In the genomic region with DNA sequence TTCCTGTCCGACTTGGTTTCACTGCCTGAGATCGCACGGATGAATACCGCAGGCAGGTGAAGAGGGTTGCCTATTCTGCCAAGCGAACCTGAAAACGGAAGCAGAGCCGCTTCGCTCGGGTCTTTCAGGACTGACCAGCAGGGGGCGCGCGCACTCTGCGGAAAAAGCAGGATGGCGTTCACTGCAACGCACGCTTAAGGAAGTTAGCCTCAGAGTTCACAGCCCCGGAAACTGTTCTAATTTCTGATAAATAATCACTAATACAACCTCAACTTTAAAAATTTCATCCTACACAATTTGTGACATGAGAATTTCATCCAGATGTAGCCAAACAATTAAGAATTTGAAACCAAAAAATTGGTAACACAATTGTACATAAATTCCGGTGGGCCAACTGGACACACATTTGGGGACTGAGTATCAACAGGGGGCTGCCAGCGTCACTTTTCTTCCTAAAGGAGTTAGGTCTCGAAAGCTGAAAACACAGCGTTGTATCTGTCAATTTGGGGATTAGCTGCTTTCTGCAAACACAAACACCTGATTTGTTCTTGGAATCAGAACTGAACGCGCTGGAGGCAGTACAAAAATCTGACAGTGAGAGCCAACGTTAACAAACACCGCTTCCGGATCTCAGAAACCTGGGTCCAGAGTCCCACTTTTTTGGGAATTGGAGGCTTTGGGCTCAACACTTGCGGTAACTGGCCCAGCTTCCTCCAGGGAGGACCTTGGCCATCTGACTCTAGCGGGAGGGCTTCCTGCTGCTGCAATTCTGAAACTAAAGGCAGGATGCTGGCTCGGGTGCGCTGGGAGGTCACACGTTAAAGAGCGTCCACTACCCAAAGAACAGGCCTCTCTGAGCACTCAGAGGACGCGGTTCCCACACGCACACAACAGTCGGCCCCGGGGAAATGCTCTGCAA, we compare ENCODE assay signal across 8 cellular contexts. TPM values are rescaled to one million over a fixed set of nuclear protein-coding genes. Genes with fewer than 3 reads are reported as not detected.
DNase-seq lines count a peak whose midpoint lies in the region; ATAC-seq and TF ChIP-seq lines count a peak whose summit lies in the region.

No MANE protein-coding gene starts in this region.

- H3K9ac ChIP-seq in endodermal cell (ENCODE audit: extremely low read depth, low read length, poor library complexity, severe bottlenecking), result no peak overlapping the region

- H3K9me3 ChIP-seq in endodermal cell (ENCODE audit: control insufficient read depth, low read length) (no peaks in the 10 kb centered on the region), mucosa of descending colon (no peaks in the 10 kb centered on the region)

- H3K36me3 Mint-ChIP-seq in endodermal cell (ENCODE audit: low read depth), result no peaks in the 10 kb centered on the region

- H3K36me3 ChIP-seq in endodermal cell (ENCODE audit: control insufficient read depth, insufficient read depth, low read length) (no peaks in the 10 kb centered on the region), mucosa of descending colon (ENCODE audit: low read depth) (no peaks in the 10 kb centered on the region)

- no peaks in the 10 kb centered on the region for H3K4me1 ChIP-seq in endodermal cell (ENCODE audit: control insufficient read depth, insufficient read depth, low read length)
- peaks cover 6% of the 10 kb centered on the region for H3K4me1 ChIP-seq in mucosa of descending colon (ENCODE audit: low read depth)

- ATAC-seq in GM18909 (IDR thresholded peaks at IDR 0.05; ENCODE audit: poor library complexity, unreplicated experiment) (peak; percentile 57), HG03442 (IDR thresholded peaks at IDR 0.05; ENCODE audit: unreplicated experiment) (peak; percentile 57), mucosa of descending colon (peak; percentile 94)

- H3K4me3 ChIP-seq in AG10803 (ENCODE audit: low read length) (peak overlapping the region; percentile 34), endodermal cell (ENCODE audit: low read length) (no peak overlapping the region), mucosa of descending colon (no peak overlapping the region)

- DNase-seq in AG10803 (ENCODE audit: low read depth) (peak; percentile 70), NOMO-1 treated with DMSO at 0.1 percent for 48 hours (lab: John Stamatoyannopoulos, UW; ENCODE audit: unreplicated experiment) (peak; percentile 69), endodermal cell (peak; percentile 97), mucosa of descending colon (peak; percentile 89 to 94 (median 92))
- peak; percentile 60 to 96 (median 96) for DNase-seq in activated CD8-positive, alpha-beta memory T cell treated with anti-CD3 and anti-CD28 coated beads for 48 hours (ENCODE audit: low read depth in 2 of 3, low spot score in 2 of 3)
- DNase-seq in stimulated activated CD8-positive, alpha-beta memory T cell treated with anti-CD3 and anti-CD28 coated beads, Interleukin-2, amount 100 ng/mL, for 48 hours (ENCODE audit: low read depth in 2 of 2), result peak; percentile 81 to 87

- H3K27ac Mint-ChIP-seq in endodermal cell, result no peak overlapping the region

- H3K4me3 Mint-ChIP-seq in endodermal cell, result no peak overlapping the region

- peaks cover 6% of the 10 kb centered on the region for H3K4me1 Mint-ChIP-seq in endodermal cell

- H3K27ac ChIP-seq in endodermal cell (ENCODE audit: low read depth, low read length), result no peak overlapping the region

- peaks cover 11% of the 10 kb centered on the region for H3K27me3 Mint-ChIP-seq in endodermal cell (ENCODE audit: insufficient read depth)

- intact Hi-C loops in mucosa of descending colon (cut with DNase I, micrococcal nuclease), result loop anchor here (5.0 to 10.0 kb wide), 5 partner anchors 82 to 250 kb away; no protein-coding TSS in a partner anchor

- 47 to 49% methylated on average over 32 to 37 of the region's 37 CpGs for WGBS in endodermal cell (ENCODE audit: insufficient coverage in 1 of 2, insufficient read length in 1 of 2), 2 experiments

- H3K9me3 Mint-ChIP-seq in endodermal cell, result no peaks in the 10 kb centered on the region

- TF ChIP-seq CTCF in AG10803 (conservative IDR thresholded peaks at IDR 0.05; ENCODE audit: low read length) (peak; percentile 87), endodermal cell (conservative IDR thresholded peaks at IDR 0.05) (peak; percentile 97), mucosa of descending colon (IDR thresholded peaks at IDR 0.05) (peak; percentile 86)

- H3K27me3 ChIP-seq in endodermal cell (ENCODE audit: control insufficient read depth, insufficient read depth, low read length, poor library complexity, severe bottlenecking), result peaks cover 18% of the 10 kb centered on the region

RNA-seq across cellular contexts. Expression of a gene that starts 8.8 kb away (rescaled TPM):
- total RNA-seq in endodermal cell (1 to 10 TPM; 3.3 to 4.6 TPM), mucosa of descending colon (10 to 100 TPM in 1 of 3 donors, 1 to 10 TPM in 2; 3.1 to 27.9 (median 9.2) TPM)
- 8.0 TPM for polyA plus RNA-seq in endodermal cell (2013, experiment 1 of 2)
- 9.8 TPM for polyA plus RNA-seq in endodermal cell (2013, experiment 2 of 2)
